13 cellular contexts compared by ENCODE assay signal in genomic region chr17:5077275-5077674, GRCh38. TPM values are rescaled to one million over a fixed set of nuclear protein-coding genes. Genes with fewer than 3 reads are reported as not detected.
DNase-seq lines count a peak whose midpoint lies in the region; ATAC-seq and TF ChIP-seq lines count a peak whose summit lies in the region.
"Not testable (repeated sequence)": the region's sequence is repeated elsewhere in the genome, so short reads cannot be mapped to it uniquely, and the experiment has no call there.
"Had no signal": no experiment of that assay in that cellular context is flagged by ENCODE, and none has a peak within 500 bp of the region (broad histone marks: within the 10 kb centered on the region; RNA-seq: fewer than 3 reads in every experiment).

No MANE protein-coding gene starts in this region.

- H3K4me3 ChIP-seq in A673 (ENCODE audit: low read depth, low read length, poor library complexity, severe bottlenecking), result peak overlapping the region; percentile 70
- H3K4me3 ChIP-seq in endocrine pancreas (ENCODE audit: control insufficient read depth, insufficient read depth, low read length), result peak overlapping the region; percentile 57
- peak overlapping the region; percentile 93 for H3K4me3 ChIP-seq in lung
- H3K4me3 ChIP-seq in prostate gland, result peak overlapping the region; percentile 68 to 76

- CTCF ChIA-PET in A673 (lab: Charles Lee), result not testable (repeated sequence)
- CTCF ChIA-PET in activated CD4-positive, alpha-beta T cell treated with anti-CD3 and anti-CD28 coated beads, Interleukin-2, amount 10 ng/mL, durations not matched to agents 7 days and 5 days (lab: Charles Lee), result interaction anchor here (1.5 kb wide), 1 partner anchor 9 kb away, joined by 3 read pairs; no protein-coding TSS in a partner anchor

- POLR2A ChIA-PET in A673 (lab: Charles Lee; ENCODE audit: low non-redundant PET), result interaction anchor here (0.9 kb wide), 1 partner anchor 115 kb away, joined by 7 read pairs; no protein-coding TSS in a partner anchor
- POLR2A ChIA-PET in activated CD4-positive, alpha-beta T cell treated with anti-CD3 and anti-CD28 coated beads, Interleukin-2, amount 10 ng/mL, durations not matched to agents 7 days and 5 days (lab: Charles Lee), result interaction anchor here (0.6 kb wide), 1 partner anchor 89 kb away, joined by 3 read pairs; no protein-coding TSS in a partner anchor

- WGBS in lung, 2 donors, result 97 to 99% methylated on average over 24 of the region's 24 CpGs
- WGBS in prostate gland, result 96% methylated on average over 24 of the region's 24 CpGs

- not testable (repeated sequence) for H3K4me1 ChIP-seq in A673 (ENCODE audit: insufficient read depth, low read length, poor library complexity, severe bottlenecking); endocrine pancreas (ENCODE audit: control insufficient read depth, insufficient read depth, low read length); prostate gland (replicated peaks)
- H3K4me1 ChIP-seq in lung (ENCODE audit: control insufficient read depth in 2 of 2, insufficient read depth in 2 of 2, low read length in 2 of 2), result peaks cover 0 to 11% of the 10 kb centered on the region in 2 donors

- TF ChIP-seq CTCF in A673 (conservative IDR thresholded peaks at IDR 0.05; ENCODE audit: low read depth, low read length); lung (IDR thresholded peaks at IDR 0.05; ENCODE audit: control extremely low read depth, extremely low read depth); prostate gland (IDR thresholded peaks at IDR 0.05): not testable (repeated sequence)

- not testable (repeated sequence) for BruUV-seq in A673 (replicated peaks; lab: Mats Ljungman, UMichigan)

- H3K9me3 Mint-ChIP-seq in IgD-negative memory B cell; activated CD4-positive, alpha-beta T cell treated with anti-CD3 and anti-CD28 coated beads, Interleukin-2, amount 10 ng/mL, durations not matched to agents 7 days and 5 days: not testable (repeated sequence)
- peaks cover 12% of the 10 kb centered on the region for H3K9me3 Mint-ChIP-seq in activated naive CD8-positive, alpha-beta T cell treated with anti-CD3 and anti-CD28 coated beads for 36 hours

- intact Hi-C loops in A673 (cut with micrococcal nuclease; ENCODE audit: unreplicated experiment); prostate gland (cut with DNase I): not testable (repeated sequence)

- ATAC-seq in lung (ENCODE audit: insufficient read depth, low FRiP score), result not testable (repeated sequence)

- H3K9ac ChIP-seq in endocrine pancreas (ENCODE audit: control insufficient read depth, insufficient read depth, low read length), result not testable (repeated sequence)

- not testable (repeated sequence) for H3K27ac ChIP-seq in A673 (ENCODE audit: low read depth, low read length, poor library complexity, severe bottlenecking); prostate gland
- H3K27ac ChIP-seq in lung (ENCODE audit: low read depth in 1 of 2, low read length in 1 of 2) (peak overlapping the region; percentile 89 to 92), temporal lobe (ENCODE audit: low read depth, low read length) (peak overlapping the region; percentile 61)

- not testable (repeated sequence) for H3K27me3 ChIP-seq in A673 (replicated peaks; ENCODE audit: insufficient read depth, low read depth, low read length, poor library complexity); endocrine pancreas (ENCODE audit: control insufficient read depth, insufficient read depth, low read length); lung (ENCODE audit: control insufficient read depth, insufficient read depth); prostate gland (replicated peaks; ENCODE audit: insufficient read depth)

- peak overlapping the region; percentile 87 to 98 (median 96) for H3K4me3 Mint-ChIP-seq in IgD-negative memory B cell
- H3K4me3 Mint-ChIP-seq in activated CD4-positive, alpha-beta T cell treated with anti-CD3 and anti-CD28 coated beads, Interleukin-2, amount 10 ng/mL, durations not matched to agents 7 days and 5 days, result peak overlapping the region; percentile 83
- H3K4me3 Mint-ChIP-seq in activated naive CD8-positive, alpha-beta T cell treated with anti-CD3 and anti-CD28 coated beads for 36 hours, result peak overlapping the region; percentile 79

- not testable (repeated sequence) for DNase-seq in A673 (ENCODE audit: low spot score); activated CD4-positive, alpha-beta T cell treated with anti-CD3 and anti-CD28 coated beads, Interleukin-2, amount 10 ng/mL, durations not matched to agents 7 days and 5 days; activated naive CD8-positive, alpha-beta T cell treated with anti-CD3 and anti-CD28 coated beads for 36 hours; lung (ENCODE audit: low spot score); prostate gland (ENCODE audit: low spot score)

- not testable (repeated sequence) for H3K27me3 Mint-ChIP-seq in IgD-negative memory B cell; activated CD4-positive, alpha-beta T cell treated with anti-CD3 and anti-CD28 coated beads, Interleukin-2, amount 10 ng/mL, durations not matched to agents 7 days and 5 days; activated naive CD8-positive, alpha-beta T cell treated with anti-CD3 and anti-CD28 coated beads for 36 hours

- not testable (repeated sequence) for H3K36me3 ChIP-seq in A673 (ENCODE audit: insufficient read depth, low read length, poor library complexity, severe bottlenecking); endocrine pancreas (ENCODE audit: control insufficient read depth, insufficient read depth, low read length); lung (ENCODE audit: control insufficient read depth in 2 of 2, insufficient read depth in 2 of 2, low read length in 2 of 2); prostate gland

- H3K36me3 Mint-ChIP-seq in IgD-negative memory B cell, result not testable (repeated sequence)
- peaks cover 23% of the 10 kb centered on the region for H3K36me3 Mint-ChIP-seq in activated CD4-positive, alpha-beta T cell treated with anti-CD3 and anti-CD28 coated beads, Interleukin-2, amount 10 ng/mL, durations not matched to agents 7 days and 5 days (ENCODE audit: low read depth)
- H3K36me3 Mint-ChIP-seq in activated naive CD8-positive, alpha-beta T cell treated with anti-CD3 and anti-CD28 coated beads for 36 hours, result peaks cover 27% of the 10 kb centered on the region

- H3K27ac Mint-ChIP-seq in IgD-negative memory B cell, result peak overlapping the region in 1 of 3 donors; percentile 51
- H3K27ac Mint-ChIP-seq in activated CD4-positive, alpha-beta T cell treated with anti-CD3 and anti-CD28 coated beads, Interleukin-2, amount 10 ng/mL, durations not matched to agents 7 days and 5 days, result peak overlapping the region; percentile 86
- peak overlapping the region; percentile 96 for H3K27ac Mint-ChIP-seq in activated naive CD8-positive, alpha-beta T cell treated with anti-CD3 and anti-CD28 coated beads for 36 hours

- H3K4me1 Mint-ChIP-seq in IgD-negative memory B cell, result peaks cover 9 to 20% (median 14%) of the 10 kb centered on the region in 3 donors
- H3K4me1 Mint-ChIP-seq in activated CD4-positive, alpha-beta T cell treated with anti-CD3 and anti-CD28 coated beads, Interleukin-2, amount 10 ng/mL, durations not matched to agents 7 days and 5 days, result peaks cover 26% of the 10 kb centered on the region
- peaks cover 23% of the 10 kb centered on the region for H3K4me1 Mint-ChIP-seq in activated naive CD8-positive, alpha-beta T cell treated with anti-CD3 and anti-CD28 coated beads for 36 hours

- H3K9me3 ChIP-seq in A673 (ENCODE audit: low read depth, low read length, poor library complexity, severe bottlenecking); endocrine pancreas (ENCODE audit: control insufficient read depth, low read length); lung (ENCODE audit: control insufficient read depth in 2 of 2, insufficient read depth in 1 of 2, low read length in 1 of 2); prostate gland: not testable (repeated sequence)

- TF ChIP-seq POLR2A in prostate gland (IDR thresholded peaks at IDR 0.05), result not testable (repeated sequence)

RNA-seq across cellular contexts. Expression of gene ZFP3, which starts 1.0 kb away (rescaled TPM):
- 8.4 and 8.9 TPM in 2 replicates for total RNA-seq in A673 (2021)
- polyA plus RNA-seq in IgD-negative memory B cell, result 1.4 TPM
- 1 to 10 TPM; 6.5 to 7.5 TPM for total RNA-seq in activated CD4-positive, alpha-beta T cell treated with anti-CD3 and anti-CD28 coated beads, Interleukin-2, amount 10 ng/mL, durations not matched to agents 7 days and 5 days
- total RNA-seq in activated naive CD8-positive, alpha-beta T cell treated with anti-CD3 and anti-CD28 coated beads for 36 hours, result 1 to 10 TPM; 2.3 to 2.4 TPM
- 1 to 10 TPM; 4.8 to 7.3 TPM for total RNA-seq in lung
- 1 to 10 TPM; 2.3 to 2.6 TPM for polyA plus RNA-seq in lung
- total RNA-seq in prostate gland, result 1 to 10 TPM; 5.4 to 8.5 TPM
- total RNA-seq in temporal lobe, result 7.9 TPM
- total RNA-seq: HepG2, NCI-H460 had no signal
- polyA plus RNA-seq: HepG2 had no signal

RNA-seq across cellular contexts. Expression of gene ZNF232, which starts 34.4 kb away (rescaled TPM):
- total RNA-seq in A673 (2021) (28.1 and 31.6 TPM in 2 replicates), lung (10 to 100 TPM in 1 of 2 donors, 1 to 10 TPM in 1; 9.6 to 14.1 TPM), prostate gland (10 to 100 TPM; 14.3 TPM), temporal lobe (10.8 TPM)
- polyA plus RNA-seq in IgD-negative memory B cell (11.7 TPM), lung (1 to 10 TPM; 6.8 to 9.4 TPM)
- total RNA-seq in activated CD4-positive, alpha-beta T cell treated with anti-CD3 and anti-CD28 coated beads, Interleukin-2, amount 10 ng/mL, durations not matched to agents 7 days and 5 days, result 10 to 100 TPM in 1 of 2 experiments, 1 to 10 TPM in 1; 9.3 to 12.0 TPM
- total RNA-seq in activated naive CD8-positive, alpha-beta T cell treated with anti-CD3 and anti-CD28 coated beads for 36 hours, result 10 to 100 TPM; 24.0 to 27.5 TPM
- total RNA-seq: A172 had no signal

RNA-seq across cellular contexts. Expression of gene USP6, which starts 38.6 kb away (rescaled TPM):
- 0.07 and 0.24 TPM in 2 replicates for total RNA-seq in A673 (2021)
- 0.05 TPM for polyA plus RNA-seq in IgD-negative memory B cell
- total RNA-seq in activated CD4-positive, alpha-beta T cell treated with anti-CD3 and anti-CD28 coated beads, Interleukin-2, amount 10 ng/mL, durations not matched to agents 7 days and 5 days, result under 1 TPM; 0.05 to 0.06 TPM
- under 1 TPM; 0.04 to 0.10 TPM for total RNA-seq in activated naive CD8-positive, alpha-beta T cell treated with anti-CD3 and anti-CD28 coated beads for 36 hours
- under 1 TPM; 0.31 to 0.46 TPM for total RNA-seq in lung
- under 1 TPM; 0.05 to 0.10 TPM for polyA plus RNA-seq in lung
- 1 to 10 TPM; 1.4 to 6.8 TPM for total RNA-seq in prostate gland
- total RNA-seq in temporal lobe, result under 0.01 TPM
- total RNA-seq: A172, dermis blood vessel endothelial cell, epithelial cell of proximal tubule, NCI-H460 had no signal
- polyA plus RNA-seq: HepG2 had no signal

RNA-seq across cellular contexts. Expression of gene SLC52A1, which starts 42.0 kb away (rescaled TPM):
- total RNA-seq in A673 (2021) (not detected in 2 replicates), lung (1 to 10 TPM in 1 of 2 donors, under 1 TPM in 1; 0.54 to 1.3 TPM), prostate gland (1 to 10 TPM; 1.6 to 1.7 TPM), temporal lobe (not detected)
- polyA plus RNA-seq in IgD-negative memory B cell (not detected), lung (under 1 TPM; 0.47 to 0.71 TPM)
- total RNA-seq in activated CD4-positive, alpha-beta T cell treated with anti-CD3 and anti-CD28 coated beads, Interleukin-2, amount 10 ng/mL, durations not matched to agents 7 days and 5 days, result under 1 TPM; 0.48 to 0.82 TPM
- total RNA-seq in activated naive CD8-positive, alpha-beta T cell treated with anti-CD3 and anti-CD28 coated beads for 36 hours, result not detected
